Comparison of ENCODE assay signal across 8 cellular contexts in genomic region chr4:1246901-1247810, GRCh38. TPM values are rescaled to one million over a fixed set of nuclear protein-coding genes. Genes with fewer than 3 reads are reported as not detected.
DNase-seq lines count a peak whose midpoint lies in the region; ATAC-seq and TF ChIP-seq lines count a peak whose summit lies in the region.

No MANE protein-coding gene starts in this region.

- peaks cover 71 to 75% (median 73%) of the 10 kb centered on the region in 3 donors for H3K4me1 Mint-ChIP-seq in T-cell

- peak overlapping the region; percentile 78 to 87 (median 85) for H3K4me3 Mint-ChIP-seq in T-cell

- H3K36me3 ChIP-seq in ACC112 (ENCODE audit: insufficient read depth, low read length) (peaks cover 15% of the 10 kb centered on the region), muscle layer of duodenum (ENCODE audit: control insufficient read depth in 1 of 2, insufficient read depth in 2 of 2, low read length in 2 of 2) (no peaks in the 10 kb centered on the region)

- H3K27me3 Mint-ChIP-seq in T-cell: no peaks in the 10 kb centered on the region

- no peaks in the 10 kb centered on the region for H3K9me3 ChIP-seq in muscle layer of duodenum (ENCODE audit: control insufficient read depth in 1 of 2, low read length in 2 of 2)

- ATAC-seq in GM18505 (IDR thresholded peaks at IDR 0.05; ENCODE audit: unreplicated experiment) (no peak), T-cell (replicated peaks in 1 of 4) (no peak), GM18873 (IDR thresholded peaks at IDR 0.05; ENCODE audit: low FRiP score, unreplicated experiment) (no peak)

- peak in 4 of 34 experiments; percentile 5 to 35 (median 26) for DNase-seq in T-cell
- peak; percentile 20 for DNase-seq in epidermal melanocyte (ENCODE audit: insufficient read length, low spot score)
- no peak for DNase-seq in NCI-H2196 treated with DMSO at 0.1 percent for 48 hours (lab: John Stamatoyannopoulos, UW; ENCODE audit: unreplicated experiment)
- no peak for DNase-seq in activated CD4-positive, CD25-positive, alpha-beta regulatory T cell (lab: John Stamatoyannopoulos, UW)

- H3K27me3 ChIP-seq in ACC112 (ENCODE audit: insufficient read depth, low read length): no peaks in the 10 kb centered on the region
- H3K27me3 ChIP-seq in muscle layer of duodenum (ENCODE audit: low read depth, low read length): no peaks in the 10 kb centered on the region

- H3K4me1 ChIP-seq in ACC112 (ENCODE audit: control insufficient read depth, insufficient read depth, low read length, unreplicated experiment): peaks cover 23% of the 10 kb centered on the region
- H3K4me1 ChIP-seq in muscle layer of duodenum (ENCODE audit: control insufficient read depth in 1 of 2, insufficient read depth in 2 of 2, low read length in 2 of 2): peaks cover 11 to 63% of the 10 kb centered on the region in 2 donors

- peaks cover 77% of the 10 kb centered on the region for H3K79me2 ChIP-seq in ACC112 (ENCODE audit: control insufficient read depth, insufficient read depth, low read length, unreplicated experiment)

- peak overlapping the region; percentile 80 for H3K27ac ChIP-seq in ACC112 (ENCODE audit: low read depth, low read length)
- H3K27ac ChIP-seq in muscle layer of duodenum (ENCODE audit: low read length): peak overlapping the region; percentile 80

- no peaks in the 10 kb centered on the region for H3K36me3 Mint-ChIP-seq in T-cell

- H2AFZ ChIP-seq in ACC112 (ENCODE audit: low read length, unreplicated experiment): no peak overlapping the region

- TF ChIP-seq POLR2A in GM18505 (IDR thresholded peaks at IDR 0.05; ENCODE audit: borderline replicate concordance, extremely low read depth, insufficient read depth, insufficient read length): peak; percentile 23

- POLR2A ChIA-PET in T-cell (lab: Charles Lee): interaction anchor here in 1 of 2 donors (0.6 kb wide), 1 partner anchor 40 kb away, joined by 3 read pairs; no protein-coding TSS in a partner anchor

- H3K4me3 ChIP-seq in ACC112 (ENCODE audit: low read depth, low read length): peak overlapping the region; percentile 99
- peak overlapping the region; percentile 64 to 88 for H3K4me3 ChIP-seq in muscle layer of duodenum (ENCODE audit: low read depth in 1 of 2, low read length in 2 of 2)

- peak overlapping the region; percentile 86 to 89 for H3K27ac Mint-ChIP-seq in T-cell

- no peaks in the 10 kb centered on the region for H3K9me3 Mint-ChIP-seq in T-cell

- CTCF ChIA-PET in T-cell (lab: Charles Lee): interaction anchor here (0.6 to 1.1 kb wide), 3 partner anchors 21 to 749 kb away, joined by 4 to 6 read pairs (median 5); no protein-coding TSS in a partner anchor

RNA-seq across cellular contexts. Expression of gene CTBP1, which starts 1.8 kb away (rescaled TPM):
- 100 to 1,000 TPM; 185 to 232 (median 207) TPM for total RNA-seq in T-cell

RNA-seq across cellular contexts. Expression of gene MAEA, which starts 42.5 kb away (rescaled TPM):
- total RNA-seq in T-cell: 100 to 1,000 TPM in 2 of 5 donors, 10 to 100 TPM in 3; 62.3 to 114 (median 87.2) TPM
